In the genomic region with DNA sequence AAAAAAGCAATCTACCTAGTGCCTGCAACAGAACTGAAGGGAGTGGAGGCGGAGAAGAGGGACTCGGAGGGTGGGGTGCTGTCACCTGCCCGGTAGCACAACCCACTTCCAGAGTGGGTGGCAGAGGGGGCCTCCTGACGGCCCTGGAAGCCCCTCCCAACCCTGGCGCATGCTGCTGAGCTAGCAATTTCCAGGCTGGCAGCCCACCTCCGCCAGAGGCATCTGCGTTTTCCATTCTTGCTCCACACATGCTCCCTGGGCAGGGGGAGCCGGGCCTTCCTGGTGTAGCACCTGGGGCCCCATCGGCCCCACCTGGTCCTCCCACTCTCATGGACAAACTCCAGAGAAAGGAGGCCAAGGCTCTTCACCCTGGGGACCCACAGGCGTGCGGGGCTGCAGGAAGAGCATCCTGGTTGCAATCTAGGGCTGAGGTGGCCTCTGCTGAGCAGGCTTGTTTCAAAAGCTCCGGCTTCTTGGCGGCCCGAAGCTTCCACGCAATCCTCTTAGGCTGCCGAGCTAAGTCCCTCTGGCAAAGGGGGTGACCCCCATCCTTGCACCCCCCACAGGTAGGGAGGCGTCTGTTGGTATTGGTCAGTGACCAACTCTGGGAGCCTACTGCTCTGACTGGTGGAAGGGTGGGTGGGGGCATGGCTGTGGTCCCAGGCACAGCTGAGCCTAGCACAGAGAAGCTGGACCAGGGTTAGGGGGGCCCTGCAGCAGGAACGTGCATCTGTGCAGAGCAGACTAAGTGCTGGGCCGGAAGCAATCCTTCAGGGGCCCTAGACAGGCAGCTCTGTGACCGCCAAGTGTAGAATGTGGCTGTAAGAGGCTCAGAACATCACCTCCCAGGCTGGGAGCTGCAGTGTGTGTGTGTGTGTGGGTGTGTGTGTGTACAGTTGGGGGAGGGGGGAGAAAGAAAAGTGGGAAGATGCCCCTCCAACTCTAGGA, we compare ENCODE assay signal across 8 cellular contexts. TPM values are rescaled to one million over a fixed set of nuclear protein-coding genes. Genes with fewer than 3 reads are reported as not detected.
DNase-seq lines count a peak whose midpoint lies in the region; ATAC-seq and TF ChIP-seq lines count a peak whose summit lies in the region.

No MANE protein-coding gene starts in this region.

- no peaks in the 10 kb centered on the region for H3K9me3 ChIP-seq in thymus (ENCODE audit: control insufficient read depth)

- no peaks in the 10 kb centered on the region for H4K20me1 ChIP-seq in KMS-11 (ENCODE audit: insufficient read depth)

- H2AFZ ChIP-seq in KMS-11 (ENCODE audit: low read depth), result no peak overlapping the region

- H3K36me3 ChIP-seq in KMS-11 (ENCODE audit: insufficient read depth) (no peaks in the 10 kb centered on the region), brain microvascular endothelial cell (replicated peaks) (peaks cover 2% of the 10 kb centered on the region), kidney epithelial cell (ENCODE audit: control insufficient read depth, insufficient read depth, low read length) (no peaks in the 10 kb centered on the region), thymus (ENCODE audit: control insufficient read depth, insufficient read depth) (peaks cover 7% of the 10 kb centered on the region)

- H3K79me2 ChIP-seq in KMS-11 (ENCODE audit: insufficient read depth, low read depth), result no peaks in the 10 kb centered on the region; the same call in 1 of the 2 replicates

- DNase-seq in AG10803 (ENCODE audit: low read depth) (peak; percentile 70), brain microvascular endothelial cell (no peak), kidney epithelial cell (ENCODE audit: low read depth) (no peak), NCI-H1092 (lab: John Stamatoyannopoulos, UW) (no peak), NCI-H2196 (lab: John Stamatoyannopoulos, UW; ENCODE audit: unreplicated experiment) (no peak)

- H3K27ac ChIP-seq in KMS-11 (no peak overlapping the region), brain microvascular endothelial cell (no peak overlapping the region), thymus (ENCODE audit: low read depth) (no peak overlapping the region)

- H3K4me1 ChIP-seq in KMS-11 (ENCODE audit: low read depth, poor library complexity, severe bottlenecking) (no peaks in the 10 kb centered on the region), thymus (ENCODE audit: control insufficient read depth, insufficient read depth, low read length) (peaks cover 41% of the 10 kb centered on the region)

- H3K9ac ChIP-seq in KMS-11, result no peak overlapping the region

- H3K4me2 ChIP-seq in KMS-11, result peak overlapping the region; percentile 66; the same call in 1 of the 2 replicates

- 62% methylated on average over 20 of the region's 20 CpGs for WGBS in thymus

- ATAC-seq in HG02798 (IDR thresholded peaks at IDR 0.05; ENCODE audit: poor library complexity, unreplicated experiment), result no peak

- in situ Hi-C loops in brain microvascular endothelial cell (cut with HindIII; ENCODE audit: low pct_ligation_motif_present, low sequenced_read_pairs), result loop anchor here (25.0 kb wide), 1 partner anchor 421 kb away; no protein-coding TSS in a partner anchor

- TF ChIP-seq CTCF in AG10803 (conservative IDR thresholded peaks at IDR 0.05; ENCODE audit: low read length) (no peak), KMS-11 (conservative IDR thresholded peaks at IDR 0.05; ENCODE audit: low read depth, low read length) (no peak), brain microvascular endothelial cell (IDR thresholded peaks at IDR 0.05; ENCODE audit: low read depth, low read length, missing control alignments) (no peak), kidney epithelial cell (IDR thresholded peaks at IDR 0.05; ENCODE audit: insufficient read depth, low read length, poor library complexity, severe bottlenecking) (no peak)

- H3K4me3 ChIP-seq in AG10803 (ENCODE audit: low read length) (peak overlapping the region; percentile 74), KMS-11 (IDR thresholded peaks at IDR 0.05; ENCODE audit: insufficient read depth, low read depth, low read length) (no peak overlapping the region), brain microvascular endothelial cell (ENCODE audit: low read depth, low read length) (peak overlapping the region; percentile 71), kidney epithelial cell (ENCODE audit: low read depth, low read length) (peak overlapping the region; percentile 55), thymus (ENCODE audit: low read length) (peak overlapping the region; percentile 58)

- H3K27me3 ChIP-seq in KMS-11 (ENCODE audit: insufficient read depth, low read depth) (no peaks in the 10 kb centered on the region), brain microvascular endothelial cell (replicated peaks) (no peaks in the 10 kb centered on the region), kidney epithelial cell (ENCODE audit: control insufficient read depth, insufficient read depth, low read length) (no peaks in the 10 kb centered on the region), thymus (ENCODE audit: control insufficient read depth, insufficient read depth) (no peaks in the 10 kb centered on the region)

RNA-seq across cellular contexts. Expression of a gene that starts 2.6 kb away (rescaled TPM):
- 32.7 and 34.4 TPM in 2 replicates for total RNA-seq in kidney epithelial cell
- polyA plus RNA-seq in thymus, result 20.0 TPM
